Comparison of ENCODE assay signal across 8 cellular contexts in genomic region chr2:201118121-201118956, GRCh38. TPM values are rescaled to one million over a fixed set of nuclear protein-coding genes. Genes with fewer than 3 reads are reported as not detected.
A peak's percentile ranks its signal among the peaks of the same experiment; 100 is the strongest.
DNase-seq lines count a peak whose midpoint lies in the region; ATAC-seq and TF ChIP-seq lines count a peak whose summit lies in the region.

No MANE protein-coding gene starts in this region.

- TF ChIP-seq POLR2A in right lobe of liver (IDR thresholded peaks at IDR 0.05): peak; percentile 63

- POLR2A ChIA-PET in AG04449 (lab: Yijun Ruan, JAX): interaction anchor here (1.0 to 2.2 kb wide), 5 partner anchors 8 to 40 kb away, joined by 3 to 7 read pairs (median 4); no protein-coding TSS in a partner anchor
- POLR2A ChIA-PET in activated CD4-positive, alpha-beta T cell treated with anti-CD3 and anti-CD28 coated beads, Interleukin-2, amount 10 ng/mL, durations not matched to agents 7 days and 5 days (lab: Charles Lee): no interaction called here

- no peaks in the 10 kb centered on the region for H3K9me3 ChIP-seq in right lobe of liver

- no peaks in the 10 kb centered on the region for H3K27me3 ChIP-seq in right lobe of liver

- no peaks in the 10 kb centered on the region for H3K36me3 ChIP-seq in right lobe of liver

- CTCF ChIA-PET in AG04449 (lab: Yijun Ruan, JAX): interaction anchor here (0.7 to 8.4 kb wide), 20 partner anchors 9 to 212 kb away, joined by 3 to 90 read pairs (median 6); no protein-coding TSS in a partner anchor
- CTCF ChIA-PET in activated CD4-positive, alpha-beta T cell treated with anti-CD3 and anti-CD28 coated beads, Interleukin-2, amount 10 ng/mL, durations not matched to agents 7 days and 5 days (lab: Charles Lee): interaction anchor here (0.8 to 3.2 kb wide), 20 partner anchors 8 to 413 kb away, joined by 3 to 18 read pairs (median 5); partner anchors contain the start of genes CASP10, NIF3L1, ORC2 and PPIL3

- ATAC-seq in GM18511 (IDR thresholded peaks at IDR 0.05; ENCODE audit: unreplicated experiment): peak; percentile 50
- ATAC-seq in HG03025 (IDR thresholded peaks at IDR 0.05; ENCODE audit: low FRiP score, unreplicated experiment): peak; percentile 26
- peak; percentile 51 to 61 (median 59) for ATAC-seq in right lobe of liver

- peak overlapping the region; percentile 91 for H3K4me3 Mint-ChIP-seq in activated CD4-positive, alpha-beta T cell treated with anti-CD3 and anti-CD28 coated beads, Interleukin-2, amount 10 ng/mL, durations not matched to agents 7 days and 5 days
- H3K4me3 Mint-ChIP-seq in dendritic cell treated with granulocyte-macrophage colony-stimulating factor and Interleukin-4, amounts not matched to agents 40 ng/mL and 50 ng/mL, for 4 days: peak overlapping the region; percentile 99

- under 1% methylated on average over 27 of the region's 48 CpGs for WGBS in right lobe of liver (ENCODE audit: insufficient coverage, low coverage, low lambda C conversion rate, missing lambda C conversion rate)

- DNase-seq in AG04449 (ENCODE audit: low read depth, low spot score) (no peak), NCI-H226 (peak; percentile 67), right lobe of liver (peak; percentile 89 to 93 (median 90))
- peak; percentile 90 for DNase-seq in activated CD4-positive, alpha-beta T cell treated with anti-CD3 and anti-CD28 coated beads, Interleukin-2, amount 10 ng/mL, durations not matched to agents 7 days and 5 days
- DNase-seq in stimulated activated CD4-positive, alpha-beta T cell treated with anti-CD3 and anti-CD28 coated beads, TNF-alpha, amount 100 ng/mL, for 4 hours (ENCODE audit: low read depth in 3 of 3): peak; percentile 73 to 86 (median 75)

- H3K4me1 ChIP-seq in right lobe of liver: peaks cover 0 to 48% (median 16%) of the 10 kb centered on the region in 4 donors

- H3K9me3 Mint-ChIP-seq in activated CD4-positive, alpha-beta T cell treated with anti-CD3 and anti-CD28 coated beads, Interleukin-2, amount 10 ng/mL, durations not matched to agents 7 days and 5 days: no peaks in the 10 kb centered on the region
- no peaks in the 10 kb centered on the region for H3K9me3 Mint-ChIP-seq in dendritic cell treated with granulocyte-macrophage colony-stimulating factor and Interleukin-4, amounts not matched to agents 40 ng/mL and 50 ng/mL, for 4 days

- H3K36me3 Mint-ChIP-seq in activated CD4-positive, alpha-beta T cell treated with anti-CD3 and anti-CD28 coated beads, Interleukin-2, amount 10 ng/mL, durations not matched to agents 7 days and 5 days (ENCODE audit: low read depth): peaks cover 48% of the 10 kb centered on the region
- H3K36me3 Mint-ChIP-seq in dendritic cell treated with granulocyte-macrophage colony-stimulating factor and Interleukin-4, amounts not matched to agents 40 ng/mL and 50 ng/mL, for 4 days (ENCODE audit: low read depth): peaks cover 67% of the 10 kb centered on the region

- peak overlapping the region; percentile 97 for H3K27ac Mint-ChIP-seq in activated CD4-positive, alpha-beta T cell treated with anti-CD3 and anti-CD28 coated beads, Interleukin-2, amount 10 ng/mL, durations not matched to agents 7 days and 5 days
- peak overlapping the region; percentile 98 for H3K27ac Mint-ChIP-seq in dendritic cell treated with granulocyte-macrophage colony-stimulating factor and Interleukin-4, amounts not matched to agents 40 ng/mL and 50 ng/mL, for 4 days

- peak; percentile 50 for TF ChIP-seq CTCF in AG04449 (IDR thresholded peaks at IDR 0.05; ENCODE audit: insufficient read depth, low read length, missing control alignments)
- TF ChIP-seq CTCF in right lobe of liver (IDR thresholded peaks at IDR 0.05): peak; percentile 26 to 51 (median 40)

- H3K27me3 Mint-ChIP-seq in activated CD4-positive, alpha-beta T cell treated with anti-CD3 and anti-CD28 coated beads, Interleukin-2, amount 10 ng/mL, durations not matched to agents 7 days and 5 days: no peaks in the 10 kb centered on the region
- no peaks in the 10 kb centered on the region for H3K27me3 Mint-ChIP-seq in dendritic cell treated with granulocyte-macrophage colony-stimulating factor and Interleukin-4, amounts not matched to agents 40 ng/mL and 50 ng/mL, for 4 days

- H3K27ac ChIP-seq in right lobe of liver: peak overlapping the region; percentile 99 to 100 (median 100)

- H3K4me3 ChIP-seq in AG04449 (ENCODE audit: low read depth, low read length) (peak overlapping the region; percentile 61), right lobe of liver (peak overlapping the region; percentile 68 to 90 (median 89))

- intact Hi-C loops in dendritic cell treated with granulocyte-macrophage colony-stimulating factor and Interleukin-4, amounts not matched to agents 40 ng/mL and 50 ng/mL, for 4 days (cut with micrococcal nuclease): loop anchor here (5.0 kb wide), 2 partner anchors 46 to 59 kb away; partner anchors contain the start of genes HYCC2 and NDUFB3
- intact Hi-C loops in right lobe of liver (cut with DNase I): no loop called here

- H3K4me1 Mint-ChIP-seq in activated CD4-positive, alpha-beta T cell treated with anti-CD3 and anti-CD28 coated beads, Interleukin-2, amount 10 ng/mL, durations not matched to agents 7 days and 5 days: peaks cover 64% of the 10 kb centered on the region
- H3K4me1 Mint-ChIP-seq in dendritic cell treated with granulocyte-macrophage colony-stimulating factor and Interleukin-4, amounts not matched to agents 40 ng/mL and 50 ng/mL, for 4 days (ENCODE audit: low read depth): peaks cover 43% of the 10 kb centered on the region

RNA-seq across cellular contexts. Expression of gene CFLAR, which starts 2.4 kb away (rescaled TPM):
- total RNA-seq in activated CD4-positive, alpha-beta T cell treated with anti-CD3 and anti-CD28 coated beads, Interleukin-2, amount 10 ng/mL, durations not matched to agents 7 days and 5 days: 100 to 1,000 TPM in 1 of 2 experiments, 10 to 100 TPM in 1; 98.4 to 106 TPM
- 10 to 100 TPM; 50.2 to 85.4 (median 66.3) TPM for total RNA-seq in right lobe of liver

RNA-seq across cellular contexts. Expression of gene NDUFB3, which starts 46.5 kb away (rescaled TPM):
- 100 to 1,000 TPM; 134 to 147 TPM for total RNA-seq in activated CD4-positive, alpha-beta T cell treated with anti-CD3 and anti-CD28 coated beads, Interleukin-2, amount 10 ng/mL, durations not matched to agents 7 days and 5 days
- total RNA-seq in right lobe of liver: 10 to 100 TPM; 44.5 to 63.9 (median 48.7) TPM

RNA-seq across cellular contexts. Expression of gene HYCC2, which starts 46.9 kb away (rescaled TPM):
- total RNA-seq in activated CD4-positive, alpha-beta T cell treated with anti-CD3 and anti-CD28 coated beads, Interleukin-2, amount 10 ng/mL, durations not matched to agents 7 days and 5 days: 10 to 100 TPM; 31.4 to 32.0 TPM
- 10 to 100 TPM in 3 of 6 experiments, 1 to 10 TPM in 3; 5.5 to 14.0 (median 10.3) TPM for total RNA-seq in right lobe of liver
